Comparison of ENCODE assay signal across 24 cellular contexts in genomic region chr1:158798531-158798930, GRCh38. TPM values are rescaled to one million over a fixed set of nuclear protein-coding genes. Genes with fewer than 3 reads are reported as not detected.
DNase-seq lines count a peak whose midpoint lies in the region; TF ChIP-seq lines count a peak whose summit lies in the region.
"Had no signal": no experiment of that assay in that cellular context is flagged by ENCODE, and none has a peak within 500 bp of the region (broad histone marks: within the 10 kb centered on the region; RNA-seq: fewer than 3 reads in every experiment).

No MANE protein-coding gene starts in this region.

- TF ChIP-seq CTCF in GM12873 (IDR thresholded peaks at IDR 0.05; ENCODE audit: insufficient read depth, low read depth, low read length, missing control alignments) (peak; percentile 11), OCI-LY1 (IDR thresholded peaks at IDR 0.05; ENCODE audit: low read length) (0 out of 2 replicates have a peak, but pooled peaks have one; percentile 4), neutrophil (IDR thresholded peaks at IDR 0.05) (no peak), prostate gland (IDR thresholded peaks at IDR 0.05) (no peak)

- H3K9ac ChIP-seq in OCI-LY1 (ENCODE audit: low read length): no peak overlapping the region

- H3K4me3 ChIP-seq in OCI-LY1 (ENCODE audit: low read depth, low read length, poor library complexity, severe bottlenecking) (no peak overlapping the region), neutrophil (ENCODE audit: low read depth in 1 of 2, low read length in 1 of 2) (peak overlapping the region in 1 of 2 experiments; percentile 58), prostate gland (no peak overlapping the region)
- H3K4me3 ChIP-seq: body of pancreas, left ventricle myocardium inferior, right atrium auricular region, thoracic aorta had no signal

- H3K9me2 ChIP-seq in OCI-LY1 (ENCODE audit: low read depth, low read length): no peaks in the 10 kb centered on the region

- H3K4me1 Mint-ChIP-seq in dendritic cell treated with granulocyte-macrophage colony-stimulating factor and Interleukin-4, amounts not matched to agents 40 ng/mL and 50 ng/mL, for 4 days (ENCODE audit: low read depth): peaks cover 88% of the 10 kb centered on the region
- H3K4me1 Mint-ChIP-seq: activated naive CD8-positive, alpha-beta T cell treated with anti-CD3 and anti-CD28 coated beads, Interleukin-2, amount 10 ng/mL, durations not matched to agents 7 days and 5 days had no signal

- H3K4me2 ChIP-seq in OCI-LY1 (ENCODE audit: low read length): no peak overlapping the region

- no peak overlapping the region for H2AFZ ChIP-seq in OCI-LY1 (ENCODE audit: low read length)

- H3K27me3 ChIP-seq in OCI-LY1 (ENCODE audit: insufficient read depth, low read length) (no peaks in the 10 kb centered on the region), neutrophil (no peaks in the 10 kb centered on the region), prostate gland (replicated peaks; ENCODE audit: insufficient read depth) (no peaks in the 10 kb centered on the region)
- H3K27me3 ChIP-seq: right atrium auricular region had no signal

- 56% methylated on average over 3 of the region's 3 CpGs for WGBS in prostate gland

- H3K36me3 ChIP-seq in OCI-LY1 (ENCODE audit: insufficient read depth, low read length) (no peaks in the 10 kb centered on the region), neutrophil (no peaks in the 10 kb centered on the region), prostate gland (no peaks in the 10 kb centered on the region)
- H3K36me3 ChIP-seq: left ventricle myocardium inferior, right atrium auricular region, thoracic aorta had no signal

- no peaks in the 10 kb centered on the region for H3K9me3 Mint-ChIP-seq in dendritic cell treated with granulocyte-macrophage colony-stimulating factor and Interleukin-4, amounts not matched to agents 40 ng/mL and 50 ng/mL, for 4 days
- H3K9me3 Mint-ChIP-seq: activated naive CD8-positive, alpha-beta T cell treated with anti-CD3 and anti-CD28 coated beads, Interleukin-2, amount 10 ng/mL, durations not matched to agents 7 days and 5 days; activated T-helper 2 cell treated with anti-CD3 and anti-CD28 coated beads, Interferon-gamma antibody, Interleukin-2, Interleukin-4, amounts not matched to agents 10 μg/mL and 5 μg/mL and 100 μg/mL, durations not matched to agents 14 hours and 24 hours and 36 hours; immature natural killer cell; stimulated activated memory B cell treated with anti-CD40 and anti-IgM and Interleukin-4, amounts not matched to agents 10 μg/mL and 1 μg/mL and 100 μg/mL, for 72 hours had no signal

- H3K4me3 Mint-ChIP-seq in dendritic cell treated with granulocyte-macrophage colony-stimulating factor and Interleukin-4, amounts not matched to agents 40 ng/mL and 50 ng/mL, for 4 days: no peak overlapping the region
- H3K4me3 Mint-ChIP-seq: activated naive CD8-positive, alpha-beta T cell treated with anti-CD3 and anti-CD28 coated beads, Interleukin-2, amount 10 ng/mL, durations not matched to agents 7 days and 5 days; immature natural killer cell; stimulated activated memory B cell treated with anti-CD40 and anti-IgM and Interleukin-4, amounts not matched to agents 10 μg/mL and 1 μg/mL and 100 μg/mL, for 72 hours had no signal

- TF ChIP-seq POLR2A in prostate gland (IDR thresholded peaks at IDR 0.05): no peak

- intact Hi-C loops in dendritic cell treated with granulocyte-macrophage colony-stimulating factor and Interleukin-4, amounts not matched to agents 40 ng/mL and 50 ng/mL, for 4 days (cut with micrococcal nuclease): loop anchor here (10.0 kb wide), 1 partner anchor 294 kb away; no protein-coding TSS in a partner anchor
- intact Hi-C loops in prostate gland (cut with DNase I): no loop called here

- H3K4me1 ChIP-seq in OCI-LY1 (ENCODE audit: insufficient read depth, low read length, severe bottlenecking) (no peaks in the 10 kb centered on the region), neutrophil (ENCODE audit: control insufficient read depth in 1 of 2, insufficient read depth in 1 of 2, low read depth in 1 of 2, low read length in 1 of 2) (peaks cover 99 to 100% of the 10 kb centered on the region in 2 experiments), prostate gland (replicated peaks) (no peaks in the 10 kb centered on the region)
- H3K4me1 ChIP-seq: body of pancreas, left ventricle myocardium inferior, right atrium auricular region had no signal

- H3K27ac ChIP-seq in OCI-LY1 (ENCODE audit: low read depth, low read length, poor library complexity, severe bottlenecking) (no peak overlapping the region), neutrophil (peak overlapping the region; percentile 98), prostate gland (no peak overlapping the region)
- H3K27ac ChIP-seq: body of pancreas, left ventricle myocardium inferior, right atrium auricular region, thoracic aorta had no signal

- H3F3A ChIP-seq in OCI-LY1 (ENCODE audit: insufficient read depth, low read length): no peaks in the 10 kb centered on the region

- peak overlapping the region; percentile 91 for H3K27ac Mint-ChIP-seq in dendritic cell treated with granulocyte-macrophage colony-stimulating factor and Interleukin-4, amounts not matched to agents 40 ng/mL and 50 ng/mL, for 4 days
- H3K27ac Mint-ChIP-seq: activated naive CD8-positive, alpha-beta T cell treated with anti-CD3 and anti-CD28 coated beads, Interleukin-2, amount 10 ng/mL, durations not matched to agents 7 days and 5 days; activated T-helper 2 cell treated with anti-CD3 and anti-CD28 coated beads, Interferon-gamma antibody, Interleukin-2, Interleukin-4, amounts not matched to agents 10 μg/mL and 5 μg/mL and 100 μg/mL, durations not matched to agents 14 hours and 24 hours and 36 hours; immature natural killer cell; stimulated activated memory B cell treated with anti-CD40 and anti-IgM and Interleukin-4, amounts not matched to agents 10 μg/mL and 1 μg/mL and 100 μg/mL, for 72 hours had no signal

- DNase-seq in NCI-H187 treated with DMSO at 0.1 percent for 48 hours (lab: John Stamatoyannopoulos, UW): no peak
- DNase-seq in NCI-H226: no peak
- DNase-seq in prostate gland (ENCODE audit: low spot score): no peak
- DNase-seq: activated CD4-positive, alpha-beta T cell treated with anti-CD3 and anti-CD28 coated beads for 48 hours; activated naive CD8-positive, alpha-beta T cell treated with anti-CD3 and anti-CD28 coated beads, Interleukin-2, amount 10 ng/mL, durations not matched to agents 7 days and 5 days; body of pancreas; COR-L47; erythroblast; immature natural killer cell; left ventricle myocardium inferior; NCI-H1417 treated with DMSO at 0.1 percent for 48 hours; NCI-H2171; NCI-H748 treated with DMSO at 0.1 percent for 48 hours; RPMI8226; SW 1271 had no signal

- no peaks in the 10 kb centered on the region for H4K20me1 ChIP-seq in OCI-LY1 (ENCODE audit: insufficient read depth, low read length)

- no peaks in the 10 kb centered on the region for H3K9me3 ChIP-seq in OCI-LY1 (ENCODE audit: low read length)
- no peaks in the 10 kb centered on the region for H3K9me3 ChIP-seq in neutrophil
- no peaks in the 10 kb centered on the region for H3K9me3 ChIP-seq in prostate gland
- H3K9me3 ChIP-seq: body of pancreas, left ventricle myocardium inferior, right atrium auricular region, thoracic aorta had no signal

- H3K36me3 Mint-ChIP-seq in dendritic cell treated with granulocyte-macrophage colony-stimulating factor and Interleukin-4, amounts not matched to agents 40 ng/mL and 50 ng/mL, for 4 days (ENCODE audit: low read depth): no peaks in the 10 kb centered on the region
- H3K36me3 Mint-ChIP-seq: activated naive CD8-positive, alpha-beta T cell treated with anti-CD3 and anti-CD28 coated beads, Interleukin-2, amount 10 ng/mL, durations not matched to agents 7 days and 5 days; stimulated activated memory B cell treated with anti-CD40 and anti-IgM and Interleukin-4, amounts not matched to agents 10 μg/mL and 1 μg/mL and 100 μg/mL, for 72 hours had no signal

- H3K79me2 ChIP-seq in OCI-LY1 (ENCODE audit: insufficient read depth, low read length): no peaks in the 10 kb centered on the region

- no peaks in the 10 kb centered on the region for H3K27me3 Mint-ChIP-seq in dendritic cell treated with granulocyte-macrophage colony-stimulating factor and Interleukin-4, amounts not matched to agents 40 ng/mL and 50 ng/mL, for 4 days
- H3K27me3 Mint-ChIP-seq: stimulated activated memory B cell treated with anti-CD40 and anti-IgM and Interleukin-4, amounts not matched to agents 10 μg/mL and 1 μg/mL and 100 μg/mL, for 72 hours had no signal

RNA-seq across cellular contexts. Expression of gene OR6N2, which starts 17.5 kb away (rescaled TPM):
- total RNA-seq in prostate gland: not detected
- total RNA-seq: activated naive CD8-positive, alpha-beta T cell treated with anti-CD3 and anti-CD28 coated beads, Interleukin-2, amount 10 ng/mL, durations not matched to agents 7 days and 5 days; activated T-helper 2 cell treated with anti-CD3 and anti-CD28 coated beads, Interferon-gamma antibody, Interleukin-2, Interleukin-4, amounts not matched to agents 10 μg/mL and 5 μg/mL and 100 μg/mL, durations not matched to agents 14 hours and 24 hours and 36 hours; body of pancreas; left ventricle myocardium inferior; omental fat pad; right atrium auricular region; thoracic aorta had no signal

RNA-seq across cellular contexts. Expression of gene OR6N1, which starts 26.5 kb away (rescaled TPM):
- total RNA-seq in prostate gland: not detected
- total RNA-seq: activated naive CD8-positive, alpha-beta T cell treated with anti-CD3 and anti-CD28 coated beads, Interleukin-2, amount 10 ng/mL, durations not matched to agents 7 days and 5 days; activated T-helper 2 cell treated with anti-CD3 and anti-CD28 coated beads, Interferon-gamma antibody, Interleukin-2, Interleukin-4, amounts not matched to agents 10 μg/mL and 5 μg/mL and 100 μg/mL, durations not matched to agents 14 hours and 24 hours and 36 hours; body of pancreas; left ventricle myocardium inferior; omental fat pad; right atrium auricular region; thoracic aorta had no signal

RNA-seq across cellular contexts. Expression of gene MNDA, which starts 32.6 kb away (rescaled TPM):
- total RNA-seq in prostate gland: 10 to 100 TPM in 1 of 2 donors, under 1 TPM in 1; 0.36 to 11.4 TPM
- total RNA-seq: activated T-helper 2 cell treated with anti-CD3 and anti-CD28 coated beads, Interferon-gamma antibody, Interleukin-2, Interleukin-4, amounts not matched to agents 10 μg/mL and 5 μg/mL and 100 μg/mL, durations not matched to agents 14 hours and 24 hours and 36 hours had no signal

RNA-seq across cellular contexts. Expression of gene OR6K6, which starts 44.0 kb away (rescaled TPM):
- not detected for total RNA-seq in prostate gland
- total RNA-seq: activated naive CD8-positive, alpha-beta T cell treated with anti-CD3 and anti-CD28 coated beads, Interleukin-2, amount 10 ng/mL, durations not matched to agents 7 days and 5 days; activated T-helper 2 cell treated with anti-CD3 and anti-CD28 coated beads, Interferon-gamma antibody, Interleukin-2, Interleukin-4, amounts not matched to agents 10 μg/mL and 5 μg/mL and 100 μg/mL, durations not matched to agents 14 hours and 24 hours and 36 hours; body of pancreas; left ventricle myocardium inferior; omental fat pad; right atrium auricular region; thoracic aorta had no signal

Comparison
In these comparisons a context has a peak if more than half of its experiments do, and no peak if none do; other contexts are left out.
1. CTCF ChIP-seq: peak in GM12873 (single experiment) and OCI-LY1 (single experiment); none in neutrophil (single experiment) and prostate gland (0 of 4).